In genomic region chr10:122044713-122045112, GRCh38 we compare ENCODE assay signal across 15 cellular contexts. TPM values are rescaled to one million over a fixed set of nuclear protein-coding genes. Genes with fewer than 3 reads are reported as not detected.
DNase-seq lines count a peak whose midpoint lies in the region; ATAC-seq, FAIRE-seq and TF ChIP-seq lines count a peak whose summit lies in the region.
"Had no signal": no experiment of that assay in that cellular context is flagged by ENCODE, and none has a peak within 500 bp of the region (broad histone marks: within the 10 kb centered on the region; RNA-seq: fewer than 3 reads in every experiment).

No MANE protein-coding gene starts in this region.

- DNase-seq in DMS 273 (lab: John Stamatoyannopoulos, UW; ENCODE audit: unreplicated experiment): peak; percentile 67
- DNase-seq in heart right ventricle: peak in 1 of 2 donors; percentile 50
- DNase-seq in pancreas: peak in 2 of 6 donors; percentile 39 to 44
- DNase-seq in HTR-8/SVneo (ENCODE audit: insufficient read length, low spot score): no peak
- DNase-seq in AG08396 (ENCODE audit: low spot score): no peak
- DNase-seq: C1 segment of cervical spinal cord, NCI-H1092 treated with DMSO at 0.1 percent for 48 hours, RPMI8226 had no signal

- TF ChIP-seq CTCF in VCaP (conservative IDR thresholded peaks at IDR 0.05): no peak
- TF ChIP-seq CTCF in heart right ventricle (IDR thresholded peaks at IDR 0.05): peak in 3 of 9 donors; percentile 20 to 26 (median 22)
- no peak for TF ChIP-seq CTCF in pancreas (IDR thresholded peaks at IDR 0.05)

- ATAC-seq in heart right ventricle (peak in 7 of 8 donors; percentile 49 to 74 (median 59)), pancreas (peak; percentile 64 to 81 (median 71)), HG03280 (IDR thresholded peaks at IDR 0.05; ENCODE audit: unreplicated experiment) (no peak), HG03432 (IDR thresholded peaks at IDR 0.05; ENCODE audit: unreplicated experiment) (no peak)
- ATAC-seq: activated CD4-positive, CD25-positive, alpha-beta regulatory T cell treated with anti-CD3 and anti-CD28 coated beads, Interleukin-2, amount 50 U/mL, for 24 hours; activated naive CD4-positive, alpha-beta T cell treated with anti-CD3 and anti-CD28 coated beads, Interleukin-2, amount 50 U/mL, for 72 hours; GM12878 had no signal

- H3K36me3 ChIP-seq in heart right ventricle: no peaks in the 10 kb centered on the region
- no peaks in the 10 kb centered on the region for H3K36me3 ChIP-seq in pancreas

- peak overlapping the region; percentile 8; the same call in 1 of the 2 replicates for H3K27ac ChIP-seq in VCaP
- peak overlapping the region in 9 of 10 donors; percentile 30 to 82 (median 55) for H3K27ac ChIP-seq in heart right ventricle
- peak overlapping the region in 3 of 4 donors; percentile 16 to 54 (median 39) for H3K27ac ChIP-seq in pancreas

- intact Hi-C loops in heart right ventricle (cut with DNase I): loop anchor here in 2 of 10 donors (5.0 kb wide), 2 partner anchors 47 to 57 kb away; partner anchors contain the start of gene TACC2 (in 1 of the 2)
- intact Hi-C loops in pancreas (cut with DNase I): no loop called here

- H3K4me3 ChIP-seq in heart right ventricle: no peak overlapping the region
- peak overlapping the region in 3 of 4 donors; percentile 4 to 31 (median 12) for H3K4me3 ChIP-seq in pancreas
- H3K4me3 ChIP-seq: GM12878 had no signal

- FAIRE-seq in pancreas (lab: Jason Lieb, UNC): no peak
- no peak for FAIRE-seq in HTR-8/SVneo (lab: Jason Lieb, UNC)
- FAIRE-seq: frontal cortex, GM12878 had no signal

- H3K4me1 ChIP-seq in heart right ventricle (peaks cover 0 to 36% (median 16%) of the 10 kb centered on the region in 9 donors), pancreas (no peaks in the 10 kb centered on the region)

- H3K9me3 ChIP-seq in heart right ventricle (no peaks in the 10 kb centered on the region), pancreas (no peaks in the 10 kb centered on the region)

- H3K27me3 ChIP-seq in heart right ventricle (no peaks in the 10 kb centered on the region), pancreas (no peaks in the 10 kb centered on the region)

- WGBS in heart right ventricle, 2 donors: 15 to 21% methylated on average over 9 of the region's 9 CpGs
- WGBS in pancreas, 2 donors: 14 to 19% methylated on average over 9 of the region's 9 CpGs

RNA-seq across cellular contexts. Expression of gene TACC2, which starts 55.8 kb away (rescaled TPM):
- total RNA-seq in heart right ventricle (100 to 1,000 TPM; 266 to 451 (median 378) TPM), pancreas (10 to 100 TPM; 17.9 to 25.1 (median 21.8) TPM)
- polyA plus RNA-seq in heart right ventricle (100 to 1,000 TPM in 1 of 2 donors, 10 to 100 TPM in 1; 68.1 to 314 TPM), pancreas (10 to 100 TPM; 27.0 to 43.6 TPM)
- total RNA-seq: activated naive CD4-positive, alpha-beta T cell treated with anti-CD3 and anti-CD28 coated beads, Interleukin-2, amount 50 U/mL, for 72 hours had no signal

Comparison
In these comparisons a context has a peak if more than half of its experiments do, and no peak if none do; other contexts are left out.
1. ATAC-seq: peak in heart right ventricle (7 of 8) and pancreas (4 of 4); none in HG03280 (single experiment) and HG03432 (single experiment).
2. H3K4me3 ChIP-seq: peak in pancreas (3 of 4); none in heart right ventricle (0 of 10).
3. RNA of gene TACC2, which starts 55.8 kb away (total RNA-seq): 266 to 451 TPM in heart right ventricle; 17.9 to 25.1 TPM in pancreas; every median in the first group is over 10 times any median in the second.
4. Peak in every context shown above with its lines, with median percentiles within 50 percentile points of each other: H3K27ac ChIP-seq.